ENCODE assay signal across 8 cellular contexts in the genomic region with DNA sequence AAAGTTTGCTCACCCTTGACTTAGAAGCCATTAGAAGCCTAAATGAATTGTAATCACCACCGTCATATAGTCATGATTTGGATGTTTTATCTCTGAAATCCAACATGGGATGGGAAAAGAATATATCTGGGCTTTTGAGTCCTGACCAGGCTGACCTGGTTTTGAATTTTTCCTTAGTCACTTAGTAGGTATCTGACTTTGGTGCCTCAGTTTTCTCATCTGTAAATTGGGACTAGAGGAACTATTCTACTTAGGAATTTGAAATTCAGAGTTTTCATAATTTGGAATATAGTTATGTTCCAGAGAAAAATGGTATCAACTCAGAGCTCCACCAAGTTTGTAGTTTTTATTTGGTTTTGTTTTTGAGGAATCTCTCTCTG.
"Had no signal": no experiment of that assay in that cellular context is flagged by ENCODE, and none has a peak within 500 bp of the region (broad histone marks: within the 10 kb centered on the region; RNA-seq: fewer than 3 reads in every experiment).

No MANE protein-coding gene starts in this region.

- H3K4me2 ChIP-seq: GM23338 had no signal

- H3K4me3 Mint-ChIP-seq: GM23338, HFFc6, IgD-negative memory B cell had no signal

- H3K4me3 ChIP-seq: GM23338, HAP-1 had no signal

- H2AFZ ChIP-seq: GM23338 had no signal

- H3K27me3 Mint-ChIP-seq: IgD-negative memory B cell had no signal

- H3K27ac Mint-ChIP-seq: GM23338, HFFc6 had no signal

- H3K9me3 ChIP-seq: HAP-1 had no signal

- DNase-seq: H7, HFFc6, KG1 had no signal

- ATAC-seq: GM23338, HCT116 had no signal

- H3K36me3 ChIP-seq: HAP-1 had no signal

- H3K9me3 Mint-ChIP-seq: GM23338, HFFc6, IgD-negative memory B cell had no signal

- FAIRE-seq: HTR-8/SVneo had no signal
